In the genomic region with DNA sequence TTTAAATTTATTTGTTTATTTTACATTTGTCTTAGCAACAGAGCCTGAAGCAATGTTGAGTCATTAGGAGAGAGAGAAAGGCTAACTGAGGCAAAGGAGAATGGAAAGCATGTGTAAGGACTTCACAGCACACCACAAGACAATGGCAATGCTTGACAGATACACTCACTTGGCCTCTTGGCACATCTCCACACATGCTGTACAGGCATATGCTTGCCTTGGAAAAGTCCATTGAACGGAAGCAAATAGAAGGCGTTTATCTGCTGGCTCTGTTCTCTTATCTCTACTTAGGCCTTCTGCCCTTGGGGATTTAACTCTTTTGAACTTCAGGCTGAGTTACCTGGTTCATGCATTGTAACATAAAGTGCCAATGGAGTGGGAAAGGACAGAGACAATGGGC, we compare ENCODE assay signal across 1 cellular context.
TF ChIP-seq lines count a peak whose summit lies in the region.

No MANE protein-coding gene starts in this region.

TF ChIP-seq in K562, 482 proteins besides CTCF, POLR2A, EP300 and RAD21 (continued from another document and continues in another):
- no peak for TF ChIP-seq XRCC5 (IDR thresholded peaks at IDR 0.05; ENCODE audit: low read depth, low read length)
- TF ChIP-seq U2AF1 (optimal IDR thresholded peaks at IDR 0.05; ENCODE audit: low read depth, low read length): no peak
- TF ChIP-seq CSDE1 (IDR thresholded peaks at IDR 0.05): no peak
- peak; percentile 72; the same call in 1 of the 2 replicates for TF ChIP-seq MTA3 (IDR thresholded peaks at IDR 0.05; ENCODE audit: borderline replicate concordance)
- TF ChIP-seq MECOM (CRISPR knock-in tag; IDR thresholded peaks at IDR 0.05): peak; percentile 58; the same call in 1 of the 2 replicates
- no peak for TF ChIP-seq ZNF780A (CRISPR knock-in tag; IDR thresholded peaks at IDR 0.05)
- TF ChIP-seq ADNP (tag; IDR thresholded peaks at IDR 0.05): no peak
- no peak for TF ChIP-seq OTX1 (CRISPR knock-in tag; IDR thresholded peaks at IDR 0.05)
- TF ChIP-seq TCF7L2 (IDR thresholded peaks at IDR 0.05; ENCODE audit: low read depth, low read length): no peak
- peak; percentile 70; the same call in 1 of the 2 replicates for TF ChIP-seq LEF1 (IDR thresholded peaks at IDR 0.05)
- TF ChIP-seq, protein P1, sequence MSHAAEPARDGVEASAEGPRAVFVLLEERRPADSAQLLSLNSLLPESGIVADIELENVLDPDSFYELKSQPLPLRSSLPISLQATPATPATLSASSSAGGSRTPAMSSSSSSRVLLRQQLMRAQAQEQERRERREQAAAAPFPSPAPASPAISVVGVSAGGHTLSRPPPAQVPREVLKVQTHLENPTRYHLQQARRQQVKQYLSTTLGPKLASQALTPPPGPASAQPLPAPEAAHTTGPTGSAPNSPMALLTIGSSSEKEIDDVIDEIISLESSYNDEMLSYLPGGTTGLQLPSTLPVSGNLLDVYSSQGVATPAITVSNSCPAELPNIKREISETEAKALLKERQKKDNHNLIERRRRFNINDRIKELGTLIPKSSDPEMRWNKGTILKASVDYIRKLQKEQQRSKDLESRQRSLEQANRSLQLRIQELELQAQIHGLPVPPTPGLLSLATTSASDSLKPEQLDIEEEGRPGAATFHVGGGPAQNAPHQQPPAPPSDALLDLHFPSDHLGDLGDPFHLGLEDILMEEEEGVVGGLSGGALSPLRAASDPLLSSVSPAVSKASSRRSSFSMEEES (CRISPR knock-in tag; IDR thresholded peaks at IDR 0.05): no peak
- TF ChIP-seq ZBTB8A (IDR thresholded peaks at IDR 0.05; ENCODE audit: partially characterized antibody): no peak
- no peak for TF ChIP-seq PRPF4 (IDR thresholded peaks at IDR 0.05; ENCODE audit: insufficient read depth, low read depth, low read length, poor library complexity, severe bottlenecking)
- no peak for TF ChIP-seq ZNF23 (CRISPR knock-in tag; IDR thresholded peaks at IDR 0.05)
- TF ChIP-seq RBBP5 (IDR thresholded peaks at IDR 0.05; ENCODE audit: borderline replicate concordance, insufficient read depth, low read length, poor library complexity, severe bottlenecking): no peak
- TF ChIP-seq POU5F1 (IDR thresholded peaks at IDR 0.05; ENCODE audit: borderline replicate concordance, low read depth, low read length, partially characterized antibody): no peak
- no peak for TF ChIP-seq ZNF717 (CRISPR knock-in tag; IDR thresholded peaks at IDR 0.05)
- TF ChIP-seq, protein P2, sequence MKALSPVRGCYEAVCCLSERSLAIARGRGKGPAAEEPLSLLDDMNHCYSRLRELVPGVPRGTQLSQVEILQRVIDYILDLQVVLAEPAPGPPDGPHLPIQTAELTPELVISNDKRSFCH (CRISPR knock-in tag; IDR thresholded peaks at IDR 0.05): no peak
- TF ChIP-seq, protein P2 (tag; IDR thresholded peaks at IDR 0.05): no peak
- TF ChIP-seq ARNT (IDR thresholded peaks at IDR 0.05): no peak
- TF ChIP-seq CBFA2T2 (conservative IDR thresholded peaks at IDR 0.05): peak; percentile 38
- TF ChIP-seq KLF16 (IDR thresholded peaks at IDR 0.05): no peak
- TF ChIP-seq, protein P3, sequence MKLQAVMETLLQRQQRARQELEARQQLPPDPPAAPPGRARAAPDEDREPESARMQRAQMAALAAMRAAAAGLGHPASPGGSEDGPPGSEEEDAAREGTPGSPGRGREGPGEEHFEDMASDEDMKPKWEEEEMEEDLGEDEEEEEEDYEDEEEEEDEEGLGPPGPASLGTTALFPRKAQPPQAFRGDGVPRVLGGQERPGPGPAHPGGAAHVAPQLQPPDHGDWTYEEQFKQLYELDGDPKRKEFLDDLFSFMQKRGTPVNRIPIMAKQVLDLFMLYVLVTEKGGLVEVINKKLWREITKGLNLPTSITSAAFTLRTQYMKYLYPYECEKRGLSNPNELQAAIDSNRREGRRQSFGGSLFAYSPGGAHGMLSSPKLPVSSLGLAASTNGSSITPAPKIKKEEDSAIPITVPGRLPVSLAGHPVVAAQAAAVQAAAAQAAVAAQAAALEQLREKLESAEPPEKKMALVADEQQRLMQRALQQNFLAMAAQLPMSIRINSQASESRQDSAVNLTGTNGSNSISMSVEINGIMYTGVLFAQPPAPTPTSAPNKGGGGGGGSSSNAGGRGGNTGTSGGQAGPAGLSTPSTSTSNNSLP (IDR thresholded peaks at IDR 0.05; ENCODE audit: borderline replicate concordance, low read depth, low read length): no peak; the same call in 1 of the 2 replicates
- TF ChIP-seq PHTF2 (CRISPR knock-in tag; IDR thresholded peaks at IDR 0.05): no peak
- no peak for TF ChIP-seq TEAD2 (tag; IDR thresholded peaks at IDR 0.05)
- TF ChIP-seq YY1 (IDR thresholded peaks at IDR 0.05; ENCODE audit: borderline replicate concordance in 1 of 3, control insufficient read depth in 1 of 3, extremely low read depth in 1 of 3, insufficient read depth in 3 of 3, insufficient read length in 1 of 3, insufficient replicate concordance in 2 of 3, low read depth in 1 of 3, low read length in 2 of 3): no peak
- no peak for TF ChIP-seq NFIX (CRISPR knock-in tag; IDR thresholded peaks at IDR 0.05; ENCODE audit: low read depth)
- TF ChIP-seq, protein P4, sequence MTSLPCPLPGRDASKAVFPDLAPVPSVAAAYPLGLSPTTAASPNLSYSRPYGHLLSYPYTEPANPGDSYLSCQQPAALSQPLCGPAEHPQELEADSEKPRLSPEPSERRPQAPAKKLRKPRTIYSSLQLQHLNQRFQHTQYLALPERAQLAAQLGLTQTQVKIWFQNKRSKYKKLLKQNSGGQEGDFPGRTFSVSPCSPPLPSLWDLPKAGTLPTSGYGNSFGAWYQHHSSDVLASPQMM (CRISPR knock-in tag; IDR thresholded peaks at IDR 0.05): no peak
- TF ChIP-seq KDM4B (IDR thresholded peaks at IDR 0.05; ENCODE audit: borderline replicate concordance in 2 of 2, low read depth in 1 of 2): no peak
- no peak for TF ChIP-seq KAT2B (IDR thresholded peaks at IDR 0.05; ENCODE audit: low read depth, low read length)
- TF ChIP-seq, protein P5, sequence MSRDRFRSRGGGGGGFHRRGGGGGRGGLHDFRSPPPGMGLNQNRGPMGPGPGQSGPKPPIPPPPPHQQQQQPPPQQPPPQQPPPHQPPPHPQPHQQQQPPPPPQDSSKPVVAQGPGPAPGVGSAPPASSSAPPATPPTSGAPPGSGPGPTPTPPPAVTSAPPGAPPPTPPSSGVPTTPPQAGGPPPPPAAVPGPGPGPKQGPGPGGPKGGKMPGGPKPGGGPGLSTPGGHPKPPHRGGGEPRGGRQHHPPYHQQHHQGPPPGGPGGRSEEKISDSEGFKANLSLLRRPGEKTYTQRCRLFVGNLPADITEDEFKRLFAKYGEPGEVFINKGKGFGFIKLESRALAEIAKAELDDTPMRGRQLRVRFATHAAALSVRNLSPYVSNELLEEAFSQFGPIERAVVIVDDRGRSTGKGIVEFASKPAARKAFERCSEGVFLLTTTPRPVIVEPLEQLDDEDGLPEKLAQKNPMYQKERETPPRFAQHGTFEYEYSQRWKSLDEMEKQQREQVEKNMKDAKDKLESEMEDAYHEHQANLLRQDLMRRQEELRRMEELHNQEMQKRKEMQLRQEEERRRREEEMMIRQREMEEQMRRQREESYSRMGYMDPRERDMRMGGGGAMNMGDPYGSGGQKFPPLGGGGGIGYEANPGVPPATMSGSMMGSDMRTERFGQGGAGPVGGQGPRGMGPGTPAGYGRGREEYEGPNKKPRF (IDR thresholded peaks at IDR 0.05; ENCODE audit: low read depth, low read length): no peak
- no peak for TF ChIP-seq GATAD2B (IDR thresholded peaks at IDR 0.05; ENCODE audit: borderline replicate concordance)
- TF ChIP-seq, protein P6, sequence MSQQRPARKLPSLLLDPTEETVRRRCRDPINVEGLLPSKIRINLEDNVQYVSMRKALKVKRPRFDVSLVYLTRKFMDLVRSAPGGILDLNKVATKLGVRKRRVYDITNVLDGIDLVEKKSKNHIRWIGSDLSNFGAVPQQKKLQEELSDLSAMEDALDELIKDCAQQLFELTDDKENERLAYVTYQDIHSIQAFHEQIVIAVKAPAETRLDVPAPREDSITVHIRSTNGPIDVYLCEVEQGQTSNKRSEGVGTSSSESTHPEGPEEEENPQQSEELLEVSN (IDR thresholded peaks at IDR 0.05; ENCODE audit: borderline replicate concordance in 1 of 2, extremely low read depth in 1 of 2, insufficient read depth in 1 of 2, insufficient read length in 1 of 2, low read depth in 1 of 2, low read length in 1 of 2, poor library complexity in 1 of 2, severe bottlenecking in 1 of 2): peak in 1 of 2 experiments; percentile 47
- TF ChIP-seq, protein P7, sequence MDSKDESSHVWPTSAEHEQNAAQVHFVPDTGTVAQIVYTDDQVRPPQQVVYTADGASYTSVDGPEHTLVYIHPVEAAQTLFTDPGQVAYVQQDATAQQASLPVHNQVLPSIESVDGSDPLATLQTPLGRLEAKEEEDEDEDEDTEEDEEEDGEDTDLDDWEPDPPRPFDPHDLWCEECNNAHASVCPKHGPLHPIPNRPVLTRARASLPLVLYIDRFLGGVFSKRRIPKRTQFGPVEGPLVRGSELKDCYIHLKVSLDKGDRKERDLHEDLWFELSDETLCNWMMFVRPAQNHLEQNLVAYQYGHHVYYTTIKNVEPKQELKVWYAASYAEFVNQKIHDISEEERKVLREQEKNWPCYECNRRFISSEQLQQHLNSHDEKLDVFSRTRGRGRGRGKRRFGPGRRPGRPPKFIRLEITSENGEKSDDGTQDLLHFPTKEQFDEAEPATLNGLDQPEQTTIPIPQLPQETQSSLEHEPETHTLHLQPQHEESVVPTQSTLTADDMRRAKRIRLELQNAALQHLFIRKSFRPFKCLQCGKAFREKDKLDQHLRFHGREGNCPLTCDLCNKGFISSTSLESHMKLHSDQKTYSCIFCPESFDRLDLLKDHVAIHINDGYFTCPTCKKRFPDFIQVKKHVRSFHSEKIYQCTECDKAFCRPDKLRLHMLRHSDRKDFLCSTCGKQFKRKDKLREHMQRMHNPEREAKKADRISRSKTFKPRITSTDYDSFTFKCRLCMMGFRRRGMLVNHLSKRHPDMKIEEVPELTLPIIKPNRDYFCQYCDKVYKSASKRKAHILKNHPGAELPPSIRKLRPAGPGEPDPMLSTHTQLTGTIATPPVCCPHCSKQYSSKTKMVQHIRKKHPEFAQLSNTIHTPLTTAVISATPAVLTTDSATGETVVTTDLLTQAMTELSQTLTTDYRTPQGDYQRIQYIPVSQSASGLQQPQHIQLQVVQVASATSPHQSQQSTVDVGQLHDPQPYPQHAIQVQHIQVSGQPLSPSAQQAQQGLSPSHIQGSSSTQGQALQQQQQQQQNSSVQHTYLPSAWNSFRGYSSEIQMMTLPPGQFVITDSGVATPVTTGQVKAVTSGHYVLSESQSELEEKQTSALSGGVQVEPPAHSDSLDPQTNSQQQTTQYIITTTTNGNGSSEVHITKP (IDR thresholded peaks at IDR 0.05; ENCODE audit: partially characterized antibody): peak; percentile 83
- no peak for TF ChIP-seq NFYB (IDR thresholded peaks at IDR 0.05; ENCODE audit: extremely low read depth, insufficient read length)
- no peak for TF ChIP-seq RUNX1 (IDR thresholded peaks at IDR 0.05; ENCODE audit: low read depth)
- TF ChIP-seq ELF4 (CRISPR knock-in tag; IDR thresholded peaks at IDR 0.05): no peak
- no peak for TF ChIP-seq ZBTB7A (IDR thresholded peaks at IDR 0.05; ENCODE audit: borderline replicate concordance, control insufficient read depth, low read depth, low read length)
- TF ChIP-seq, protein P8, sequence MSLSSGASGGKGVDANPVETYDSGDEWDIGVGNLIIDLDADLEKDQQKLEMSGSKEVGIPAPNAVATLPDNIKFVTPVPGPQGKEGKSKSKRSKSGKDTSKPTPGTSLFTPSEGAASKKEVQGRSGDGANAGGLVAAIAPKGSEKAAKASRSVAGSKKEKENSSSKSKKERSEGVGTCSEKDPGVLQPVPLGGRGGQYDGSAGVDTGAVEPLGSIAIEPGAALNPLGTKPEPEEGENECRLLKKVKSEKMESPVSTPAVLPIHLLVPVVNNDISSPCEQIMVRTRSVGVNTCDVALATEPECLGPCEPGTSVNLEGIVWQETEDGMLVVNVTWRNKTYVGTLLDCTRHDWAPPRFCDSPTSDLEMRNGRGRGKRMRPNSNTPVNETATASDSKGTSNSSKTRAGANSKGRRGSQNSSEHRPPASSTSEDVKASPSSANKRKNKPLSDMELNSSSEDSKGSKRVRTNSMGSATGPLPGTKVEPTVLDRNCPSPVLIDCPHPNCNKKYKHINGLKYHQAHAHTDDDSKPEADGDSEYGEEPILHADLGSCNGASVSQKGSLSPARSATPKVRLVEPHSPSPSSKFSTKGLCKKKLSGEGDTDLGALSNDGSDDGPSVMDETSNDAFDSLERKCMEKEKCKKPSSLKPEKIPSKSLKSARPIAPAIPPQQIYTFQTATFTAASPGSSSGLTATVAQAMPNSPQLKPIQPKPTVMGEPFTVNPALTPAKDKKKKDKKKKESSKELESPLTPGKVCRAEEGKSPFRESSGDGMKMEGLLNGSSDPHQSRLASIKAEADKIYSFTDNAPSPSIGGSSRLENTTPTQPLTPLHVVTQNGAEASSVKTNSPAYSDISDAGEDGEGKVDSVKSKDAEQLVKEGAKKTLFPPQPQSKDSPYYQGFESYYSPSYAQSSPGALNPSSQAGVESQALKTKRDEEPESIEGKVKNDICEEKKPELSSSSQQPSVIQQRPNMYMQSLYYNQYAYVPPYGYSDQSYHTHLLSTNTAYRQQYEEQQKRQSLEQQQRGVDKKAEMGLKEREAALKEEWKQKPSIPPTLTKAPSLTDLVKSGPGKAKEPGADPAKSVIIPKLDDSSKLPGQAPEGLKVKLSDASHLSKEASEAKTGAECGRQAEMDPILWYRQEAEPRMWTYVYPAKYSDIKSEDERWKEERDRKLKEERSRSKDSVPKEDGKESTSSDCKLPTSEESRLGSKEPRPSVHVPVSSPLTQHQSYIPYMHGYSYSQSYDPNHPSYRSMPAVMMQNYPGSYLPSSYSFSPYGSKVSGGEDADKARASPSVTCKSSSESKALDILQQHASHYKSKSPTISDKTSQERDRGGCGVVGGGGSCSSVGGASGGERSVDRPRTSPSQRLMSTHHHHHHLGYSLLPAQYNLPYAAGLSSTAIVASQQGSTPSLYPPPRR (CRISPR knock-in tag; IDR thresholded peaks at IDR 0.05; ENCODE audit: borderline replicate concordance): no peak
- no peak for TF ChIP-seq ZNF239 (CRISPR knock-in tag; IDR thresholded peaks at IDR 0.05)
- TF ChIP-seq ZNF41 (CRISPR knock-in tag; conservative IDR thresholded peaks at IDR 0.05): no peak
- no peak for TF ChIP-seq BRD4 (IDR thresholded peaks at IDR 0.05)
